31 cellular contexts compared by ENCODE assay signal in genomic region chr6:83908813-83909212, GRCh38. TPM values are rescaled to one million over a fixed set of nuclear protein-coding genes. Genes with fewer than 3 reads are reported as not detected.
A peak's percentile ranks its signal among the peaks of the same experiment; 100 is the strongest.
DNase-seq lines count a peak whose midpoint lies in the region; ATAC-seq and TF ChIP-seq lines count a peak whose summit lies in the region.
"Had no signal": no experiment of that assay in that cellular context is flagged by ENCODE, and none has a peak within 500 bp of the region (broad histone marks: within the 10 kb centered on the region; RNA-seq: fewer than 3 reads in every experiment).

No MANE protein-coding gene starts in this region.

- no peak overlapping the region for H3K14ac ChIP-seq in IMR-90 (replicated peaks; ENCODE audit: low read depth, low read length)

- in situ Hi-C loops in IMR-90 (cut with MboI; ENCODE audit: low sequenced_read_pairs): no loop called here
- in situ Hi-C loops in brain microvascular endothelial cell (cut with HindIII; ENCODE audit: low pct_ligation_motif_present, low sequenced_read_pairs): no loop called here

- no peaks in the 10 kb centered on the region for H3K27me3 ChIP-seq in IMR-90 (ENCODE audit: control insufficient read depth, insufficient read depth, low read length)
- H3K27me3 ChIP-seq in brain microvascular endothelial cell (replicated peaks): no peaks in the 10 kb centered on the region
- H3K27me3 ChIP-seq: adrenal gland, heart left ventricle, suprapubic skin had no signal

- no peak overlapping the region for H2AK5ac ChIP-seq in IMR-90 (ENCODE audit: low read depth, low read length)

- H3K27ac ChIP-seq in IMR-90 (ENCODE audit: insufficient read depth, low read length) (no peak overlapping the region), brain microvascular endothelial cell (peak overlapping the region; percentile 7)
- H3K27ac ChIP-seq: adrenal gland, heart left ventricle, KMS-11, suprapubic skin had no signal

- H2AFZ ChIP-seq in IMR-90 (replicated peaks; ENCODE audit: low read length, poor library complexity): no peak overlapping the region
- H2AFZ ChIP-seq: GM23338 had no signal

- H2BK15ac ChIP-seq in IMR-90 (ENCODE audit: low read depth, low read length): no peak overlapping the region

- H3K9me1 ChIP-seq in IMR-90 (ENCODE audit: insufficient read depth, low read length): peaks cover 7% of the 10 kb centered on the region; the same call in 1 of the 2 replicates

- H2BK120ac ChIP-seq in IMR-90 (ENCODE audit: low read depth, low read length): no peak overlapping the region

- H4K8ac ChIP-seq in IMR-90 (ENCODE audit: low read depth in 2 of 2, low read length in 2 of 2): no peak overlapping the region

- no peak overlapping the region for H3K4ac ChIP-seq in IMR-90 (ENCODE audit: low read depth, low read length)

- no peak overlapping the region for H3K9ac ChIP-seq in IMR-90 (ENCODE audit: low read depth, low read length)
- H3K9ac ChIP-seq: KMS-11 had no signal

- no peak overlapping the region for H3K23ac ChIP-seq in IMR-90 (ENCODE audit: low read depth, low read length)

- WGBS in IMR-90 (ENCODE audit: extremely low coverage in 2 of 2, insufficient read length in 1 of 2), 2 experiments: 60% methylated on average over 1 of the region's 2 CpGs; no CpG with 5 or more reads in 1 of the 2 experiments

- intact Hi-C loops in IMR-90 (cut with micrococcal nuclease): no loop called here

- no TSS peak for BruUV-seq in IMR-90 (replicated peaks; lab: Mats Ljungman, UMichigan)

- H2BK5ac ChIP-seq in IMR-90 (ENCODE audit: low read depth, low read length, poor library complexity, severe bottlenecking): no peak overlapping the region

- CTCF ChIA-PET in IMR-90 (lab: Yijun Ruan, JAX): no interaction called here

- H3K36me3 ChIP-seq in IMR-90 (ENCODE audit: control insufficient read depth, insufficient read depth, low read length) (no peaks in the 10 kb centered on the region), brain microvascular endothelial cell (replicated peaks) (no peaks in the 10 kb centered on the region)
- H3K36me3 ChIP-seq: adrenal gland, suprapubic skin had no signal

- ATAC-seq in IMR-90 (ENCODE audit: low read depth): peak; percentile 53
- no peak for ATAC-seq in GM21619 (IDR thresholded peaks at IDR 0.05; ENCODE audit: unreplicated experiment)
- ATAC-seq: activated T-cell treated with anti-CD3 and anti-CD28 coated beads, Interleukin-2, amount 50 U/mL, for 4 hours; GM23338; heart left ventricle; left lobe of liver; naive thymus-derived CD4-positive, alpha-beta T cell; right cardiac atrium had no signal

- H3K4me1 ChIP-seq in IMR-90 (ENCODE audit: control insufficient read depth, insufficient read depth, low read length): peaks cover 1% of the 10 kb centered on the region; the same call in 1 of the 2 replicates
- H3K4me1 ChIP-seq: suprapubic skin had no signal

- no peak overlapping the region for H3K18ac ChIP-seq in IMR-90 (ENCODE audit: low read depth, low read length)

- DNase-seq in Daoy (ENCODE audit: low read depth): peak; percentile 49
- DNase-seq in IMR-90: peak; percentile 65
- DNase-seq in brain microvascular endothelial cell: peak; percentile 60
- DNase-seq in iris pigment epithelial cell (ENCODE audit: low read depth): peak; percentile 74
- DNase-seq in NCI-H82 (lab: John Stamatoyannopoulos, UW): no peak
- DNase-seq in putamen (ENCODE audit: low spot score): no peak
- DNase-seq in pons (ENCODE audit: low spot score): no peak
- DNase-seq: activated CD4-positive, alpha-beta T cell treated with anti-CD3 and anti-CD28 coated beads for 48 hours; activated naive CD4-positive, alpha-beta T cell; activated T-cell treated with anti-CD3 and anti-CD28 coated beads, Interleukin-2, amount 50 U/mL, for 4 hours; adrenal gland; Calu3; caudate nucleus; DND-41; heart left ventricle; naive thymus-derived CD4-positive, alpha-beta T cell; NCI-H1694; NCI-H2171 treated with DMSO at 0.1 percent for 48 hours; NCI-H526 treated with DMSO at 0.1 percent for 48 hours; right cardiac atrium; RPMI8226; stimulated activated CD4-positive, alpha-beta T cell treated with anti-CD3 and anti-CD28 coated beads, Interleukin-4, amount 100 ng/mL, for 1 hour; stimulated activated naive B cell treated with anti-CD40 and anti-IgM and Interleukin-4, amounts not matched to agents 10 μg/mL and 1 μg/mL and 100 μg/mL, for 72 hours had no signal

- peaks cover 11% of the 10 kb centered on the region; the same call in 1 of the 2 replicates for H4K20me1 ChIP-seq in IMR-90 (ENCODE audit: insufficient read depth, low read length)

- H4K5ac ChIP-seq in IMR-90 (ENCODE audit: low read depth, low read length): no peak overlapping the region

- dilution Hi-C loops in IMR-90 (cut with HindIII; ENCODE audit: low sequenced_read_pairs, unreplicated experiment): no loop called here

- no peak for TF ChIP-seq POLR2A in IMR-90 (IDR thresholded peaks at IDR 0.05; ENCODE audit: low read depth, low read length)

- H2AK9ac ChIP-seq in IMR-90 (replicated peaks; ENCODE audit: low read depth, low read length, poor library complexity): no peak overlapping the region

- no peaks in the 10 kb centered on the region for H3K9me3 ChIP-seq in IMR-90 (ENCODE audit: control insufficient read depth, insufficient read depth, low read length)

- H3K56ac ChIP-seq in IMR-90 (ENCODE audit: extremely low read depth, insufficient read depth, low read length): no peak overlapping the region

- no peak for TF ChIP-seq RAD21 in IMR-90 (IDR thresholded peaks at IDR 0.05; ENCODE audit: low read length)

- H3K4me3 ChIP-seq in IMR-90 (ENCODE audit: insufficient read depth, low read depth, low read length) (no peak overlapping the region), brain microvascular endothelial cell (ENCODE audit: low read depth, low read length) (no peak overlapping the region)
- H3K4me3 ChIP-seq: adrenal gland, GM23338, heart left ventricle, suprapubic skin had no signal

- H2BK20ac ChIP-seq in IMR-90 (ENCODE audit: low read depth, low read length): no peak overlapping the region

- POLR2A ChIA-PET in IMR-90 (lab: Charles Lee; ENCODE audit: unreplicated experiment): no interaction called here

- TF ChIP-seq CTCF in IMR-90 (conservative IDR thresholded peaks at IDR 0.05; ENCODE audit: low read depth, low read length): no peak
- TF ChIP-seq CTCF in brain microvascular endothelial cell (IDR thresholded peaks at IDR 0.05; ENCODE audit: low read depth, low read length, missing control alignments): no peak

- peaks cover 16 to 20% of the 10 kb centered on the region in 2 experiments for H3K79me1 ChIP-seq in IMR-90 (ENCODE audit: low read depth in 1 of 2, low read length in 2 of 2)

- H3K4me2 ChIP-seq in IMR-90 (ENCODE audit: low read depth, low read length): no peak overlapping the region
- H3K4me2 ChIP-seq: KMS-11 had no signal

- H4K91ac ChIP-seq in IMR-90 (ENCODE audit: insufficient read depth, low read depth, low read length): no peak overlapping the region

TF ChIP-seq in IMR-90, 13 proteins besides CTCF, POLR2A, EP300 and RAD21:
- no peak for TF ChIP-seq SMC3 (IDR thresholded peaks at IDR 0.05; ENCODE audit: low read depth, low read length)
- no peak for TF ChIP-seq FOS (IDR thresholded peaks at IDR 0.05; ENCODE audit: low read depth, low read length)
- no peak for TF ChIP-seq ELK1 (IDR thresholded peaks at IDR 0.05; ENCODE audit: borderline replicate concordance, low read depth, low read length)
- no peak for TF ChIP-seq BHLHE40 (IDR thresholded peaks at IDR 0.05; ENCODE audit: low read depth, low read length)
- TF ChIP-seq MAFK (IDR thresholded peaks at IDR 0.05; ENCODE audit: low read depth, low read length): peak; percentile 16; the same call in 1 of the 2 replicates
- no peak for TF ChIP-seq MAZ (IDR thresholded peaks at IDR 0.05; ENCODE audit: borderline replicate concordance, low read depth, low read length)
- no peak for TF ChIP-seq USF2 (IDR thresholded peaks at IDR 0.05; ENCODE audit: low read depth, low read length)

RNA-seq across cellular contexts. Expression of gene CYB5R4, which starts 49.3 kb away (rescaled TPM):
- 50.9 and 52.6 TPM in 2 replicates for total RNA-seq in Daoy (2014; rRNA removed; shearing (Covaris generic))
- 4.7 and 6.1 TPM in 2 replicates for total RNA-seq in IMR-90 (2012; rRNA removed)
- polyA plus RNA-seq in IMR-90 (2012; rRNA removed): 2.7 and 3.2 TPM in 2 replicates
- 1.1 and 1.4 TPM in 2 replicates for polyA plus RNA-seq in IMR-90 (2012; cell fraction: cytosol; rRNA removed)
- 0.35 and 1.9 TPM in 2 replicates for polyA plus RNA-seq in IMR-90 (2012; cell fraction: nucleus; rRNA removed; ENCODE audit: low replicate concordance)

RNA-seq across cellular contexts. Expression of gene RIPPLY2, which starts 55.7 kb away (rescaled TPM):
- 5.1 and 5.4 TPM in 2 replicates for total RNA-seq in Daoy (2014; rRNA removed; shearing (Covaris generic))
- total RNA-seq in IMR-90 (2012; rRNA removed): not detected in 2 replicates
- polyA plus RNA-seq in IMR-90 (2012; rRNA removed): 0.32 TPM in 1 of 2 replicates, not detected in the other
- 0.17 TPM in 1 of 2 replicates, not detected in the other for polyA plus RNA-seq in IMR-90 (2012; cell fraction: cytosol; rRNA removed)
- polyA plus RNA-seq in IMR-90 (2012; cell fraction: nucleus; rRNA removed; ENCODE audit: low replicate concordance): not detected in 2 replicates
- total RNA-seq: activated T-cell treated with anti-CD3 and anti-CD28 coated beads, Interleukin-2, amount 50 U/mL, for 4 hours; heart left ventricle; left lobe of liver; mesothelial cell of epicardium; naive thymus-derived CD4-positive, alpha-beta T cell; osteocyte; right cardiac atrium; suprapubic skin had no signal
- polyA plus RNA-seq: BJ; heart left ventricle; naive thymus-derived CD4-positive, alpha-beta T cell had no signal

Comparison
In these comparisons a context has a peak if more than half of its experiments do, and no peak if none do; other contexts are left out.
1. DNase-seq: peak in Daoy (single experiment), IMR-90 (single experiment), brain microvascular endothelial cell (single experiment) and iris pigment epithelial cell (single experiment); none in NCI-H82 (single experiment), putamen (single experiment) and pons (single experiment).